ENCODE assay signal across 16 cellular contexts in genomic region chr2:198098386-198098785, GRCh38.
DNase-seq lines count a peak whose midpoint lies in the region; ATAC-seq and TF ChIP-seq lines count a peak whose summit lies in the region.
"Had no signal": no experiment of that assay in that cellular context is flagged by ENCODE, and none has a peak within 500 bp of the region (broad histone marks: within the 10 kb centered on the region; RNA-seq: fewer than 3 reads in every experiment).

No MANE protein-coding gene starts in this region.

- no peak for DNase-seq in dorsolateral prefrontal cortex
- peak; percentile 65 for DNase-seq in superior temporal gyrus (ENCODE audit: extremely low spot score)
- no peak for DNase-seq in NCI-H1105 (lab: John Stamatoyannopoulos, UW)
- DNase-seq in activated CD8-positive, alpha-beta memory T cell treated with anti-CD3 and anti-CD28 coated beads, Interleukin-2, amount 10 ng/mL, durations not matched to agents 7 days and 5 days = no peak
- DNase-seq in brain microvascular endothelial cell = no peak
- no peak for DNase-seq in PC-9
- DNase-seq: Calu3; CD4-positive, alpha-beta memory T cell; COR-L47; DMS79 treated with DMSO at 0.1 percent for 48 hours; GF-D8; GOT3; HFFc6 had no signal

- H3K9me3 ChIP-seq in parathyroid adenoma (ENCODE audit: control insufficient read depth, low read length) = no peaks in the 10 kb centered on the region
- H3K9me3 ChIP-seq in PC-9 (ENCODE audit: insufficient read depth, low read depth) = no peaks in the 10 kb centered on the region
- H3K9me3 ChIP-seq: HAP-1 had no signal

- H3K4me1 ChIP-seq in parathyroid adenoma = peaks cover 32% of the 10 kb centered on the region
- no peaks in the 10 kb centered on the region for H3K4me1 ChIP-seq in PC-9 (replicated peaks; ENCODE audit: insufficient read depth)
- H3K4me1 ChIP-seq: HAP-1 had no signal

- TF ChIP-seq CTCF in dorsolateral prefrontal cortex (IDR thresholded peaks at IDR 0.05 in 54 of 56, conservative IDR thresholded peaks at IDR 0.05 in 2 of 56; ENCODE audit: low read depth in 1 of 56, partially characterized antibody in 56 of 56) (no peak), parathyroid adenoma (IDR thresholded peaks at IDR 0.05) (no peak), brain microvascular endothelial cell (IDR thresholded peaks at IDR 0.05; ENCODE audit: low read depth, low read length, missing control alignments) (no peak), PC-9 (conservative IDR thresholded peaks at IDR 0.05) (no peak)

- H3K9me2 ChIP-seq in PC-9 (ENCODE audit: insufficient read depth) = no peaks in the 10 kb centered on the region

- H3K4me2 ChIP-seq in parathyroid adenoma (ENCODE audit: low read length) (no peak overlapping the region), PC-9 (no peak overlapping the region)

- no peaks in the 10 kb centered on the region for H3K27me3 Mint-ChIP-seq in activated CD8-positive, alpha-beta memory T cell treated with anti-CD3 and anti-CD28 coated beads, Interleukin-2, amount 10 ng/mL, durations not matched to agents 7 days and 5 days
- H3K27me3 Mint-ChIP-seq: CD4-positive, alpha-beta memory T cell had no signal

- ATAC-seq in activated CD8-positive, alpha-beta memory T cell treated with anti-CD3 and anti-CD28 coated beads, Interleukin-2, amount 10 ng/mL, durations not matched to agents 7 days and 5 days = no peak

- no peaks in the 10 kb centered on the region for H4K20me1 ChIP-seq in PC-9 (ENCODE audit: insufficient read depth)

- H3K36me3 Mint-ChIP-seq in activated CD8-positive, alpha-beta memory T cell treated with anti-CD3 and anti-CD28 coated beads, Interleukin-2, amount 10 ng/mL, durations not matched to agents 7 days and 5 days = no peaks in the 10 kb centered on the region

- no peaks in the 10 kb centered on the region for H3K4me1 Mint-ChIP-seq in activated CD8-positive, alpha-beta memory T cell treated with anti-CD3 and anti-CD28 coated beads, Interleukin-2, amount 10 ng/mL, durations not matched to agents 7 days and 5 days

- CTCF ChIA-PET in activated CD8-positive, alpha-beta memory T cell treated with anti-CD3 and anti-CD28 coated beads, Interleukin-2, amount 10 ng/mL, durations not matched to agents 7 days and 5 days (lab: Charles Lee) = no interaction called here
- CTCF ChIA-PET in PC-9 (lab: Charles Lee) = no interaction called here

- no peaks in the 10 kb centered on the region for H3K79me2 ChIP-seq in parathyroid adenoma
- H3K79me2 ChIP-seq in PC-9 (ENCODE audit: low read depth) = no peaks in the 10 kb centered on the region

- H3K4me3 Mint-ChIP-seq in activated CD8-positive, alpha-beta memory T cell treated with anti-CD3 and anti-CD28 coated beads, Interleukin-2, amount 10 ng/mL, durations not matched to agents 7 days and 5 days = no peak overlapping the region
- H3K4me3 Mint-ChIP-seq: CD4-positive, alpha-beta memory T cell; HFFc6 had no signal

- H3K27ac ChIP-seq in angular gyrus (ENCODE audit: low read depth, low read length) = peak overlapping the region; percentile 24
- peak overlapping the region in 56 of 59 donors; percentile 1 to 90 (median 76) for H3K27ac ChIP-seq in dorsolateral prefrontal cortex
- peak overlapping the region; percentile 26 for H3K27ac ChIP-seq in parathyroid adenoma
- no peak overlapping the region for H3K27ac ChIP-seq in brain microvascular endothelial cell
- no peak overlapping the region for H3K27ac ChIP-seq in PC-9

- no TSS peak for BruUV-seq in PC-9 (replicated peaks; lab: Mats Ljungman, UMichigan)

- no peak overlapping the region for H3K27ac Mint-ChIP-seq in activated CD8-positive, alpha-beta memory T cell treated with anti-CD3 and anti-CD28 coated beads, Interleukin-2, amount 10 ng/mL, durations not matched to agents 7 days and 5 days
- H3K27ac Mint-ChIP-seq: HFFc6 had no signal

- intact Hi-C loops in dorsolateral prefrontal cortex (cut with DNase I) (loop anchor here in 1 of 2 donors (5.0 kb wide), 1 partner anchor 64 kb away; no protein-coding TSS in a partner anchor), PC-9 (cut with micrococcal nuclease; ENCODE audit: unreplicated experiment) (no loop called here)

- H3K4me3 ChIP-seq in dorsolateral prefrontal cortex (no peak overlapping the region), parathyroid adenoma (ENCODE audit: low read depth, low read length) (no peak overlapping the region), brain microvascular endothelial cell (ENCODE audit: low read depth, low read length) (no peak overlapping the region), PC-9 (no peak overlapping the region)
- H3K4me3 ChIP-seq: HAP-1 had no signal

- H3K27me3 ChIP-seq in dorsolateral prefrontal cortex (no peaks in the 10 kb centered on the region), parathyroid adenoma (ENCODE audit: control insufficient read depth, insufficient read depth, low read length) (no peaks in the 10 kb centered on the region), brain microvascular endothelial cell (replicated peaks) (no peaks in the 10 kb centered on the region), PC-9 (ENCODE audit: insufficient read depth, low read depth) (no peaks in the 10 kb centered on the region)

- in situ Hi-C loops in brain microvascular endothelial cell (cut with HindIII; ENCODE audit: low pct_ligation_motif_present, low sequenced_read_pairs) = no loop called here

- H3F3A ChIP-seq in PC-9 (ENCODE audit: insufficient read depth, low read depth) = no peaks in the 10 kb centered on the region

- H3K9me3 Mint-ChIP-seq in activated CD8-positive, alpha-beta memory T cell treated with anti-CD3 and anti-CD28 coated beads, Interleukin-2, amount 10 ng/mL, durations not matched to agents 7 days and 5 days (ENCODE audit: low read depth) = no peaks in the 10 kb centered on the region
- H3K9me3 Mint-ChIP-seq: CD4-positive, alpha-beta memory T cell had no signal

- H3K36me3 ChIP-seq in parathyroid adenoma (ENCODE audit: control insufficient read depth, insufficient read depth, low read length) = no peaks in the 10 kb centered on the region
- H3K36me3 ChIP-seq in brain microvascular endothelial cell (replicated peaks) = no peaks in the 10 kb centered on the region
- H3K36me3 ChIP-seq in PC-9 (ENCODE audit: low read depth) = no peaks in the 10 kb centered on the region
- H3K36me3 ChIP-seq: HAP-1 had no signal

- no peak overlapping the region for H3K9ac ChIP-seq in parathyroid adenoma

- no peak overlapping the region for H2AFZ ChIP-seq in parathyroid adenoma
- H2AFZ ChIP-seq in PC-9 = no peak overlapping the region

- POLR2A ChIA-PET in PC-9 (lab: Charles Lee; ENCODE audit: unreplicated experiment) = interaction anchor here (0.6 kb wide), 1 partner anchor 1573 kb away, joined by 3 read pairs; no protein-coding TSS in a partner anchor

Comparison
In these comparisons a context has a peak if more than half of its experiments do, and no peak if none do; other contexts are left out.
1. H3K27ac ChIP-seq: peak in angular gyrus (single experiment), dorsolateral prefrontal cortex (56 of 59) and parathyroid adenoma (single experiment); none in brain microvascular endothelial cell (single experiment) and PC-9 (single experiment).